In the genomic region with DNA sequence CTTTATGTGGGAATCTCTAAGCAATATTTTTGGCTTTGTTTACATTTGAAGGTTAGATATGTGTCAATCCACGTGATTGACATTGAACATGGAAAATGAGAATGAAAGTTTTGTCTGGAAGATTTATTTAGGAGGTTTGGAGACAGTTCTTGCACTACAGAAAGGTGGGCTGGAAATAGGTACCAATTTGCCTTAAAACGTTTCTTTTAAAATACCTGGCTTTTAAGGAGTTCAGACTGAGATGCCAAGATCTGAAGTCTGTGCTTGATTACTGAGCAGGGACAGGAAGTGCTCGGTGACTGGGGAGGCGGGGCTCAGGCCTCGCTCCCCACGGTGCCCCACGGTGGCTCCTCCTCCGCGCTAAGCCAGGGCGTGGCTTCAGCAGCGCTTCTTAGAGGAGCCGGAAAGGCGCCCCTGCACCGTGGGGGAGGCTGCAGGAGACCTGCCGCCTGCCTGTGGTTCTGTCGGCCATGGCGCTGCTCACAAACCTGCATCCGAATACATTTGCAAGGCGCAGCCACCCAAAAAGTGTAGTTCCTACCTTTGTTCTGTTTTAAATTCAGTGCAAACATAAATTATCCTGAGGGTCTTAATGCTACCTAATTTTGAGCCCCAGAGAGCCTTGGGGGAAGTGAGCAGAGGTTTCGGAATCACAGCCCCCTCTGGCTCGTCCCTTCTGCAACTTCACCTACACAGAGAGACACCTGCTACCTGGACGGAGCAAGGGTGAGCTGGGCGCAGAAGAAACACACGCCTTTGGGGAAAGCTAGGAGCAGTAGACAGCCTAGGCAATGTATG, we compare ENCODE assay signal across 8 cellular contexts. TPM values are rescaled to one million over a fixed set of nuclear protein-coding genes. Genes with fewer than 3 reads are reported as not detected.
A peak's percentile ranks its signal among the peaks of the same experiment; 100 is the strongest.
DNase-seq lines count a peak whose midpoint lies in the region; TF ChIP-seq lines count a peak whose summit lies in the region.

No MANE protein-coding gene starts in this region.

- H3K27me3 ChIP-seq in GM23248 (replicated peaks; ENCODE audit: insufficient read depth) (no peaks in the 10 kb centered on the region), MM.1S (replicated peaks; ENCODE audit: insufficient read depth, low read length) (no peaks in the 10 kb centered on the region), SJSA1 (replicated peaks) (no peaks in the 10 kb centered on the region)

- H3K4me3 ChIP-seq in GM23248 (peak overlapping the region; percentile 56), MM.1S (ENCODE audit: low read length) (peak overlapping the region; percentile 65), SJSA1 (no peak overlapping the region)

- H2AFZ ChIP-seq in GM23248 = peak overlapping the region; percentile 54
- H2AFZ ChIP-seq in MM.1S (ENCODE audit: low read length) = peak overlapping the region; percentile 62

- H3K36me3 ChIP-seq in GM23248 (ENCODE audit: low read depth) = no peaks in the 10 kb centered on the region
- H3K36me3 ChIP-seq in MM.1S (replicated peaks; ENCODE audit: insufficient read depth, low read length) = no peaks in the 10 kb centered on the region
- H3K36me3 ChIP-seq in SJSA1 = peaks cover 10% of the 10 kb centered on the region

- DNase-seq in DMS79 treated with DMSO at 0.1 percent for 48 hours (lab: John Stamatoyannopoulos, UW) (peak; percentile 92), GM23248 (peak; percentile 91), MM.1S (peak; percentile 96), SJSA1 (ENCODE audit: low read depth in 1 of 2, low spot score in 2 of 2) (peak; percentile 64 to 79), globus pallidus (ENCODE audit: low spot score) (peak; percentile 82), occipital lobe (lab: John Stamatoyannopoulos, UW) (peak; percentile 61)
- peak; percentile 96 for DNase-seq in activated naive CD4-positive, alpha-beta T cell treated with Interleukin-2 at 50 U/mL for 16 hours

- peaks cover 35% of the 10 kb centered on the region for H3F3A ChIP-seq in GM23248 (ENCODE audit: insufficient read depth)
- peaks cover 44% of the 10 kb centered on the region for H3F3A ChIP-seq in MM.1S (ENCODE audit: insufficient read depth, low read length)

- H3K4me1 ChIP-seq in GM23248 (ENCODE audit: insufficient read depth) (peaks cover 31% of the 10 kb centered on the region), MM.1S (ENCODE audit: low read length) (peaks cover 30% of the 10 kb centered on the region), SJSA1 (replicated peaks) (peaks cover 49% of the 10 kb centered on the region)

- 3% methylated on average over 22 to 24 of the region's 24 CpGs for WGBS in GM23248 (ENCODE audit: low coverage in 1 of 2, low lambda C conversion rate in 2 of 2, missing lambda C conversion rate in 2 of 2), 2 experiments

- no peaks in the 10 kb centered on the region for H3K9me2 ChIP-seq in GM23248 (ENCODE audit: insufficient read depth)
- no peaks in the 10 kb centered on the region for H3K9me2 ChIP-seq in MM.1S (replicated peaks; ENCODE audit: insufficient read depth, low read length)

- TF ChIP-seq CTCF in MM.1S (IDR thresholded peaks at IDR 0.05; ENCODE audit: low read length) = no peak

- H3K4me2 ChIP-seq in GM23248 (ENCODE audit: unreplicated experiment) = peak overlapping the region; percentile 91
- peak overlapping the region; percentile 91 for H3K4me2 ChIP-seq in MM.1S (ENCODE audit: low read depth, low read length)

- no peaks in the 10 kb centered on the region for H3K79me2 ChIP-seq in GM23248 (ENCODE audit: insufficient read depth)
- no peaks in the 10 kb centered on the region for H3K79me2 ChIP-seq in MM.1S (ENCODE audit: low read length)

- H3K9me3 ChIP-seq in GM23248 (ENCODE audit: low read depth) (no peaks in the 10 kb centered on the region), MM.1S (replicated peaks; ENCODE audit: insufficient read depth, low read length) (no peaks in the 10 kb centered on the region), SJSA1 (replicated peaks) (no peaks in the 10 kb centered on the region)

- H4K20me1 ChIP-seq in GM23248 (ENCODE audit: insufficient read depth) (no peaks in the 10 kb centered on the region), MM.1S (ENCODE audit: insufficient read depth, low read length) (no peaks in the 10 kb centered on the region)

- H3K27ac ChIP-seq in GM23248 (0 out of 2 replicates have a peak overlapping the region, but pooled peaks have one; percentile 6), MM.1S (ENCODE audit: low read length) (peak overlapping the region; percentile 99), SJSA1 (no peak overlapping the region), temporal lobe (ENCODE audit: low read depth, low read length) (peak overlapping the region; percentile 79)

- in situ Hi-C loops in GM23248 (cut with MboI) = loop anchor here (25.0 kb wide), 3 partner anchors 178 to 453 kb away; partner anchors contain the start of gene GPR107

- H3K9ac ChIP-seq in GM23248 = peak overlapping the region; percentile 47
- H3K9ac ChIP-seq in MM.1S (ENCODE audit: low read length) = peak overlapping the region; percentile 94

RNA-seq across cellular contexts. Expression of gene USP20, which starts 49.2 kb away (rescaled TPM):
- 7.3 and 10.3 TPM in 2 replicates for total RNA-seq in GM23248 (2014; rRNA removed; shearing (Covaris generic))
- 15.7 and 15.8 TPM in 2 replicates for polyA plus RNA-seq in GM23248 (2016; fragmentation: Nextera tagmentation; extraction: Ambion mirVana)
- 2.1 and 3.4 TPM in 2 replicates for total RNA-seq in SJSA1 (2014; rRNA removed; shearing (Covaris generic))
- total RNA-seq in occipital lobe (9.8 TPM), temporal lobe (16.0 TPM)

RNA-seq across cellular contexts. Expression of gene C9orf78, which starts 49.3 kb away (rescaled TPM):
- 46.8 and 66.0 TPM in 2 replicates for total RNA-seq in GM23248 (2014; rRNA removed; shearing (Covaris generic))
- 79.7 and 80.7 TPM in 2 replicates for polyA plus RNA-seq in GM23248 (2016; fragmentation: Nextera tagmentation; extraction: Ambion mirVana)
- total RNA-seq in SJSA1 (2014; rRNA removed; shearing (Covaris generic)) = 56.2 and 59.3 TPM in 2 replicates
- total RNA-seq in occipital lobe (40.2 TPM), temporal lobe (35.7 TPM)
